ENCODE assay signal across 13 cellular contexts in genomic region chr3:126269360-126269759, GRCh38.
DNase-seq lines count a peak whose midpoint lies in the region; ATAC-seq, FAIRE-seq and TF ChIP-seq lines count a peak whose summit lies in the region.
"Had no signal": no experiment of that assay in that cellular context is flagged by ENCODE, and none has a peak within 500 bp of the region (broad histone marks: within the 10 kb centered on the region; RNA-seq: fewer than 3 reads in every experiment).

No MANE protein-coding gene starts in this region.

- intact Hi-C loops in gastrocnemius medialis (cut with DNase I; ENCODE audit: low total_unique reads) = loop anchor here (10.0 kb wide), 1 partner anchor 645 kb away; no protein-coding TSS in a partner anchor

- ATAC-seq in gastrocnemius medialis = no peak
- ATAC-seq: effector memory CD8-positive, alpha-beta T cell; stimulated activated memory B cell treated with anti-CD40 and anti-IgM and Interleukin-4, amounts not matched to agents 10 μg/mL and 1 μg/mL and 100 μg/mL, for 72 hours had no signal

- H3K36me3 ChIP-seq in gastrocnemius medialis = no peaks in the 10 kb centered on the region

- in situ Hi-C loops in SK-MEL-5 (cut with HindIII; ENCODE audit: low pct_unique_long_range_greater_than_20kb, low sequenced_read_pairs) (no loop called here), gastrocnemius medialis (cut with MboI; ENCODE audit: low sequenced_read_pairs in 4 of 4) (no loop called here)

- peak; percentile 35 for DNase-seq in SK-MEL-5 (ENCODE audit: low read depth, low spot score)
- DNase-seq in fibroblast of mammary gland (ENCODE audit: low read depth) = peak; percentile 18
- no peak for DNase-seq in gastrocnemius medialis
- DNase-seq in iPS-NIHi7 (ENCODE audit: extremely low spot score) = no peak
- no peak for DNase-seq in SKM-1 treated with dmso at 0.1 percent for 144 hours (lab: John Stamatoyannopoulos, UW; ENCODE audit: unreplicated experiment)
- DNase-seq in 8988T = no peak
- DNase-seq in inferior parietal cortex (ENCODE audit: extremely low spot score) = no peak
- DNase-seq: activated naive CD4-positive, alpha-beta T cell treated with anti-CD3 and anti-CD28 coated beads, Interleukin-2, amount 50 U/mL, for 16 hours; effector memory CD8-positive, alpha-beta T cell; mesendoderm had no signal

- peak overlapping the region; percentile 86 to 92 (median 90) for H3K27ac ChIP-seq in gastrocnemius medialis
- H3K27ac ChIP-seq: KMS-11 had no signal

- H3K9me3 ChIP-seq in gastrocnemius medialis = no peaks in the 10 kb centered on the region

- FAIRE-seq in G401.6 (lab: Jason Lieb, UNC) = peak; percentile 66

- TF ChIP-seq POLR2A in gastrocnemius medialis (IDR thresholded peaks at IDR 0.05) = no peak

- no peak overlapping the region for H3K4me3 ChIP-seq in fibroblast of mammary gland (ENCODE audit: control insufficient read depth, low read depth, low read length)
- H3K4me3 ChIP-seq in gastrocnemius medialis = no peak overlapping the region

- TF ChIP-seq CTCF in fibroblast of mammary gland (conservative IDR thresholded peaks at IDR 0.05; ENCODE audit: control insufficient read depth, insufficient read depth, low read depth, low read length) (no peak), gastrocnemius medialis (IDR thresholded peaks at IDR 0.05 in 4 of 5, conservative IDR thresholded peaks at IDR 0.05 in 1 of 5) (no peak)

- no peaks in the 10 kb centered on the region for H3K27me3 ChIP-seq in gastrocnemius medialis

- H3K4me1 ChIP-seq in gastrocnemius medialis = peaks cover 44 to 51% of the 10 kb centered on the region in 2 donors

Comparison
In these comparisons a context has a peak if more than half of its experiments do, and no peak if none do; other contexts are left out.
1. DNase-seq: peak in SK-MEL-5 (single experiment) and fibroblast of mammary gland (single experiment); none in gastrocnemius medialis (0 of 2), iPS-NIHi7 (single experiment), SKM-1 treated with dmso at 0.1 percent for 144 hours (single experiment), 8988T (single experiment) and inferior parietal cortex (single experiment).